In genomic region chr6:131063028-131063763, GRCh38 we compare ENCODE assay signal across 8 cellular contexts. TPM values are rescaled to one million over a fixed set of nuclear protein-coding genes. Genes with fewer than 3 reads are reported as not detected.
DNase-seq lines count a peak whose midpoint lies in the region; ATAC-seq and TF ChIP-seq lines count a peak whose summit lies in the region.

EPB41L2 (minus strand) TSS chr6:131063245; CDS start chr6:130956485, 106,760 bp downstream.

- H3K9me3 Mint-ChIP-seq in activated naive CD8-positive, alpha-beta T cell treated with anti-CD3 and anti-CD28 coated beads, Interleukin-2, amount 50 U/mL, for 24 hours, result peaks cover 4% of the 10 kb centered on the region

- H3K36me3 Mint-ChIP-seq in activated naive CD8-positive, alpha-beta T cell treated with anti-CD3 and anti-CD28 coated beads, Interleukin-2, amount 50 U/mL, for 24 hours (ENCODE audit: low read depth), result no peaks in the 10 kb centered on the region

- H3K27ac Mint-ChIP-seq in activated naive CD8-positive, alpha-beta T cell treated with anti-CD3 and anti-CD28 coated beads, Interleukin-2, amount 50 U/mL, for 24 hours, result peak within 1 kb of the TSS; percentile 76

- peak; percentile 75 for ATAC-seq in GM21529 (IDR thresholded peaks at IDR 0.05; ENCODE audit: unreplicated experiment)
- ATAC-seq in activated naive CD8-positive, alpha-beta T cell treated with anti-CD3 and anti-CD28 coated beads, Interleukin-2, amount 50 U/mL, for 24 hours, result peak; percentile 88

- peaks cover 33% of the 10 kb centered on the region for H3K4me1 Mint-ChIP-seq in activated naive CD8-positive, alpha-beta T cell treated with anti-CD3 and anti-CD28 coated beads, Interleukin-2, amount 50 U/mL, for 24 hours

- TF ChIP-seq RAD21 in Ishikawa (IDR thresholded peaks at IDR 0.05; ENCODE audit: low read depth), result no peak

- H3K27ac ChIP-seq in cardiac muscle cell, result peak within 1 kb of the TSS; percentile 61
- peak within 1 kb of the TSS; percentile 86 to 94 (median 90) for H3K27ac ChIP-seq in transverse colon

- in situ Hi-C loops in transverse colon (cut with MboI; ENCODE audit: low pct_ligation_motif_present in 1 of 4, low pct_unique_long_range_greater_than_20kb in 1 of 4, low sequenced_read_pairs in 3 of 4), result no loop called here

- TF ChIP-seq CTCF in cardiac muscle cell (IDR thresholded peaks at IDR 0.05; ENCODE audit: low read depth, low read length), result no peak
- peak; percentile 34 to 50 (median 39) for TF ChIP-seq CTCF in transverse colon (IDR thresholded peaks at IDR 0.05)

- WGBS in transverse colon (ENCODE audit: low coverage in 1 of 2), 2 donors, result 0% methylated on average over 31 of the region's 61 CpGs; no CpG with 5 or more reads in 1 of the 2 donors

- no peaks in the 10 kb centered on the region for H3K27me3 ChIP-seq in cardiac muscle cell
- H3K27me3 ChIP-seq in transverse colon, result no peaks in the 10 kb centered on the region

- H3K4me1 ChIP-seq in cardiac muscle cell (ENCODE audit: low read depth), result peaks cover 6% of the 10 kb centered on the region
- H3K4me1 ChIP-seq in transverse colon, result peaks cover 8 to 47% (median 23%) of the 10 kb centered on the region in 4 donors

- DNase-seq in DMS53 treated with DMSO at 0.1 percent for 48 hours (lab: John Stamatoyannopoulos, UW; ENCODE audit: unreplicated experiment) (peak; percentile 51), SW480 (ENCODE audit: low spot score) (peak; percentile 80), cardiac muscle cell (ENCODE audit: low read depth in 1 of 2, low spot score in 1 of 2) (peak; percentile 95 to 97), pons (ENCODE audit: low spot score) (peak; percentile 89), transverse colon (peak; percentile 92)
- DNase-seq in activated naive CD8-positive, alpha-beta T cell treated with anti-CD3 and anti-CD28 coated beads, Interleukin-2, amount 50 U/mL, for 24 hours, result peak; percentile 85

- peak; percentile 73 for TF ChIP-seq POLR2A in transverse colon (IDR thresholded peaks at IDR 0.05)

- peak within 1 kb of the TSS; percentile 84 for H3K4me3 Mint-ChIP-seq in activated naive CD8-positive, alpha-beta T cell treated with anti-CD3 and anti-CD28 coated beads, Interleukin-2, amount 50 U/mL, for 24 hours

- intact Hi-C loops in transverse colon (cut with DNase I; ENCODE audit: low total_unique reads), result no loop called here

- no peaks in the 10 kb centered on the region for H3K27me3 Mint-ChIP-seq in activated naive CD8-positive, alpha-beta T cell treated with anti-CD3 and anti-CD28 coated beads, Interleukin-2, amount 50 U/mL, for 24 hours

- H3K9me3 ChIP-seq in cardiac muscle cell (ENCODE audit: low read depth), result no peaks in the 10 kb centered on the region
- H3K9me3 ChIP-seq in transverse colon, result no peaks in the 10 kb centered on the region

- H3K36me3 ChIP-seq in cardiac muscle cell (no peaks in the 10 kb centered on the region), transverse colon (no peaks in the 10 kb centered on the region)

- H3K4me3 ChIP-seq in cardiac muscle cell (peak within 1 kb of the TSS; percentile 97), transverse colon (peak within 1 kb of the TSS; percentile 68 to 95 (median 90))

- TF ChIP-seq EP300 in Ishikawa (IDR thresholded peaks at IDR 0.05; ENCODE audit: borderline replicate concordance) (no peak; the same call in 1 of the 2 replicates), transverse colon (IDR thresholded peaks at IDR 0.05; ENCODE audit: low read depth) (no peak)

TF ChIP-seq in Ishikawa, 13 proteins besides CTCF, POLR2A, EP300 and RAD21:
- TF ChIP-seq NFIC (IDR thresholded peaks at IDR 0.05) (no peak), YY1 (IDR thresholded peaks at IDR 0.05; ENCODE audit: low read depth) (0 out of 2 replicates have a peak, but pooled peaks have one; percentile 49), REST (IDR thresholded peaks at IDR 0.05; ENCODE audit: low read depth) (no peak), FOXM1 (IDR thresholded peaks at IDR 0.05; ENCODE audit: borderline replicate concordance, low read depth) (no peak), TAF1 (IDR thresholded peaks at IDR 0.05; ENCODE audit: low read depth) (peak; percentile 81), EGR1 (IDR thresholded peaks at IDR 0.05) (peak; percentile 79), TCF12 (IDR thresholded peaks at IDR 0.05; ENCODE audit: low read depth) (no peak)
- TF ChIP-seq, protein P1, sequence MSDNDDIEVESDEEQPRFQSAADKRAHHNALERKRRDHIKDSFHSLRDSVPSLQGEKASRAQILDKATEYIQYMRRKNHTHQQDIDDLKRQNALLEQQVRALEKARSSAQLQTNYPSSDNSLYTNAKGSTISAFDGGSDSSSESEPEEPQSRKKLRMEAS (IDR thresholded peaks at IDR 0.05), result 0 out of 2 replicates have a peak, but pooled peaks have one; percentile 8
- TF ChIP-seq, protein P2, sequence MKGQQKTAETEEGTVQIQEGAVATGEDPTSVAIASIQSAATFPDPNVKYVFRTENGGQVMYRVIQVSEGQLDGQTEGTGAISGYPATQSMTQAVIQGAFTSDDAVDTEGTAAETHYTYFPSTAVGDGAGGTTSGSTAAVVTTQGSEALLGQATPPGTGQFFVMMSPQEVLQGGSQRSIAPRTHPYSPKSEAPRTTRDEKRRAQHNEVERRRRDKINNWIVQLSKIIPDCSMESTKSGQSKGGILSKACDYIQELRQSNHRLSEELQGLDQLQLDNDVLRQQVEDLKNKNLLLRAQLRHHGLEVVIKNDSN (IDR thresholded peaks at IDR 0.05), result no peak
TF ChIP-seq in Ishikawa: peak in this region for 4.

RNA-seq across cellular contexts. Expression of gene EPB41L2, which starts in this region (rescaled TPM):
- 9.6 and 24.0 TPM in 2 replicates for total RNA-seq in cardiac muscle cell
- polyA plus RNA-seq in cardiac muscle cell, result 11.0 and 19.1 TPM in 2 replicates
- total RNA-seq in transverse colon, result 100 to 1,000 TPM in 1 of 4 donors, 10 to 100 TPM in 3; 45.3 to 102 (median 61.9) TPM

Comparison
In these comparisons a context has a peak if more than half of its experiments do, and no peak if none do; other contexts are left out.
1. Peak in every context shown above with its lines: DNase-seq, ATAC-seq, H3K4me3 ChIP-seq and H3K27ac ChIP-seq.